Comparison of ENCODE assay signal across 1 cellular context in genomic region chr1:114094675-114095074, GRCh38.
TF ChIP-seq lines count a peak whose summit lies in the region.

No MANE protein-coding gene starts in this region.

TF ChIP-seq in GM23338, 12 proteins besides CTCF, POLR2A, EP300 and RAD21 (continued from another document):
- no peak for TF ChIP-seq ZNF462 (CRISPR knock-in tag; IDR thresholded peaks at IDR 0.05)
- no peak for TF ChIP-seq STAT1 (IDR thresholded peaks at IDR 0.05; ENCODE audit: unreplicated experiment)
- TF ChIP-seq EZH2 (IDR thresholded peaks at IDR 0.05; ENCODE audit: low read depth, unreplicated experiment): no peak
- TF ChIP-seq POLR2AphosphoS5 (IDR thresholded peaks at IDR 0.05; ENCODE audit: low read depth): no peak
- TF ChIP-seq ZNF331 (CRISPR knock-in tag; IDR thresholded peaks at IDR 0.05; ENCODE audit: low read depth): no peak
- TF ChIP-seq ZNF114 (CRISPR knock-in tag; IDR thresholded peaks at IDR 0.05): no peak
- TF ChIP-seq JUNB (IDR thresholded peaks at IDR 0.05; ENCODE audit: unreplicated experiment): no peak
- TF ChIP-seq ETS1 (IDR thresholded peaks at IDR 0.05): no peak
- TF ChIP-seq NANOG (IDR thresholded peaks at IDR 0.05; ENCODE audit: borderline replicate concordance): no peak
- TF ChIP-seq CREB1 (CRISPR knock-in tag; IDR thresholded peaks at IDR 0.05; ENCODE audit: low read depth): no peak
